ENCODE assay signal across 8 cellular contexts in genomic region chr7:66734006-66734405, GRCh38.
"Had no signal": no experiment of that assay in that cellular context is flagged by ENCODE, and none has a peak within 500 bp of the region (broad histone marks: within the 10 kb centered on the region; RNA-seq: fewer than 3 reads in every experiment).

No MANE protein-coding gene starts in this region.

- H3K4me3 Mint-ChIP-seq: GM23338, H9 had no signal

- DNase-seq: H9, HCEC 1CT, IMR-90, KBM-7 had no signal

- H3K4me2 ChIP-seq: GM23338 had no signal

- H3K4me3 ChIP-seq: GM23338 had no signal

- H3K27ac Mint-ChIP-seq: GM23338 had no signal

- H2AFZ ChIP-seq: GM23338 had no signal

- ATAC-seq: GM23338 had no signal

- FAIRE-seq: H1, H54, HTR-8/SVneo had no signal
